In the genomic region with DNA sequence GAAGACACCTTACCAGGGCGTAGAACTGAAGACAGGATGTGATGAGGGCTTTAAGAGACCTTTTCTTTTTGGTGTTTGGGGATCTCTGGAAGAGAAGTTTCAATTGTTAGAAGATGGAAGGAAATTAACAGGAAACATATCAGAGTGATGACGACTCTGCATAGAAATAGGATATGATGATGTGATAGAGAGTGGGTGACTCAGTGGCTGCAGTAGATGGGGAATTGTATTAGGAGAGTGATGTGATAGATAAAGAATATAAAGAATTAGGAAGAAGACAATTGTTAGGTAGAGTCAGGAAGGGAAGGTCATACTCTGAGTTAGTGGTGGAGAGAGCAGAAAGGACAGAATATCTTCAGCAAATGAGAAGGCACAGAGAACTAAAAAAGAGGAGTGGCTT, we compare ENCODE assay signal across 21 cellular contexts.
A peak's percentile ranks its signal among the peaks of the same experiment; 100 is the strongest.
DNase-seq lines count a peak whose midpoint lies in the region; ATAC-seq and TF ChIP-seq lines count a peak whose summit lies in the region.
"Had no signal": no experiment of that assay in that cellular context is flagged by ENCODE, and none has a peak within 500 bp of the region (broad histone marks: within the 10 kb centered on the region; RNA-seq: fewer than 3 reads in every experiment).

No MANE protein-coding gene starts in this region.

- no peaks in the 10 kb centered on the region for H3K9me3 Mint-ChIP-seq in HFFc6
- H3K9me3 Mint-ChIP-seq: T-cell had no signal

- H3K4me3 Mint-ChIP-seq in HFFc6, result peak overlapping the region; percentile 22
- H3K4me3 Mint-ChIP-seq: neural progenitor cell, T-cell had no signal

- peak; percentile 79 for ATAC-seq in SK-N-SH treated with all-trans-retinoic acid at 6 μM for 48 hours
- ATAC-seq in gastroesophageal sphincter, result no peak
- ATAC-seq: body of pancreas, HCT116, PC-3, T-cell had no signal

- H3K27me3 ChIP-seq in osteoblast (ENCODE audit: insufficient read depth, low read length) (no peaks in the 10 kb centered on the region), gastroesophageal sphincter (no peaks in the 10 kb centered on the region), ascending aorta (no peaks in the 10 kb centered on the region)
- H3K27me3 ChIP-seq: body of pancreas, MG63, neural progenitor cell, sigmoid colon, stomach, tibial nerve had no signal

- no peak overlapping the region for H3K4me2 ChIP-seq in osteoblast (ENCODE audit: insufficient read depth, low read length)
- H3K4me2 ChIP-seq: neural progenitor cell had no signal

- H3K4me1 ChIP-seq in osteoblast (ENCODE audit: insufficient read depth, low read length) (peaks cover 25% of the 10 kb centered on the region), gastroesophageal sphincter (peaks cover 2 to 14% (median 3%) of the 10 kb centered on the region in 3 donors), ascending aorta (no peaks in the 10 kb centered on the region)
- H3K4me1 ChIP-seq: body of pancreas, stomach had no signal

- no peak for TF ChIP-seq EP300 in gastroesophageal sphincter (IDR thresholded peaks at IDR 0.05)

- H3K79me2 ChIP-seq in osteoblast (ENCODE audit: insufficient read depth, low read length), result no peaks in the 10 kb centered on the region

- peak overlapping the region; percentile 76 for H3K27ac Mint-ChIP-seq in HFFc6
- H3K27ac Mint-ChIP-seq: neural progenitor cell, T-cell had no signal

- H3K9me3 ChIP-seq in osteoblast (ENCODE audit: low read depth, low read length) (no peaks in the 10 kb centered on the region), gastroesophageal sphincter (no peaks in the 10 kb centered on the region), ascending aorta (no peaks in the 10 kb centered on the region)
- H3K9me3 ChIP-seq: body of pancreas, MG63, sigmoid colon, stomach, tibial nerve had no signal

- H3K27me3 Mint-ChIP-seq in HFFc6 (ENCODE audit: insufficient read depth), result no peaks in the 10 kb centered on the region; the same call in 1 of the 2 replicates
- H3K27me3 Mint-ChIP-seq: T-cell had no signal

- H4K20me1 ChIP-seq in osteoblast (ENCODE audit: insufficient read depth, low read length), result no peaks in the 10 kb centered on the region

- WGBS in gastroesophageal sphincter (ENCODE audit: low coverage in 1 of 2), 2 donors, result 64 to 76% methylated on average over 1 to 2 of the region's 2 CpGs

- TF ChIP-seq CTCF in HFFc6 (IDR thresholded peaks at IDR 0.05) (no peak), fibroblast of mammary gland (conservative IDR thresholded peaks at IDR 0.05; ENCODE audit: control insufficient read depth, insufficient read depth, low read depth, low read length) (no peak), osteoblast (IDR thresholded peaks at IDR 0.05; ENCODE audit: extremely low read depth, low read depth, low read length) (no peak), gastroesophageal sphincter (IDR thresholded peaks at IDR 0.05) (no peak), ascending aorta (IDR thresholded peaks at IDR 0.05) (no peak)

- H3K4me1 Mint-ChIP-seq in HFFc6 (ENCODE audit: low read depth), result peaks cover 46% of the 10 kb centered on the region
- H3K4me1 Mint-ChIP-seq: T-cell had no signal

- no peaks in the 10 kb centered on the region for H3K36me3 ChIP-seq in osteoblast (ENCODE audit: insufficient read depth, low read length)
- H3K36me3 ChIP-seq in gastroesophageal sphincter, result no peaks in the 10 kb centered on the region
- no peaks in the 10 kb centered on the region for H3K36me3 ChIP-seq in ascending aorta
- H3K36me3 ChIP-seq: MG63, neural progenitor cell, sigmoid colon, stomach, tibial nerve had no signal

- H3K36me3 Mint-ChIP-seq in HFFc6 (ENCODE audit: low read depth), result peaks cover 4% of the 10 kb centered on the region; the same call in 1 of the 2 replicates
- H3K36me3 Mint-ChIP-seq: neural progenitor cell, T-cell had no signal

- H3K4me3 ChIP-seq in fibroblast of mammary gland (ENCODE audit: control insufficient read depth, low read depth, low read length) (no peak overlapping the region), osteoblast (ENCODE audit: insufficient read depth, low read length) (no peak overlapping the region), gastroesophageal sphincter (no peak overlapping the region), ascending aorta (no peak overlapping the region)
- H3K4me3 ChIP-seq: body of pancreas, MG63, neural progenitor cell, sigmoid colon, stomach, tibial nerve had no signal

- intact Hi-C loops in ascending aorta (cut with DNase I), result no loop called here

- TF ChIP-seq POLR2A in gastroesophageal sphincter (IDR thresholded peaks at IDR 0.05), result no peak

- DNase-seq in HFFc6, result peak; percentile 37
- peak; percentile 38 for DNase-seq in fibroblast of mammary gland (ENCODE audit: low read depth)
- no peak for DNase-seq in osteoblast (ENCODE audit: insufficient read length, low spot score, missing footprints)
- no peak for DNase-seq in activated T-cell treated with anti-CD3 and anti-CD28 coated beads for 4 hours
- no peak for DNase-seq in ascending aorta (ENCODE audit: low spot score in 2 of 2)
- DNase-seq: activated CD4-positive, alpha-beta T cell treated with anti-CD3 and anti-CD28 coated beads, Interleukin-2, amount 50 U/mL, for 48 hours; body of pancreas; MG63; NCI-H1417; NCI-H2081; NCI-H446 treated with DMSO at 0.1 percent for 48 hours; PC-3; SIG-M5; sigmoid colon; stomach; T-cell had no signal

- peak overlapping the region; percentile 12 for H2AFZ ChIP-seq in osteoblast (ENCODE audit: low read length)
- H2AFZ ChIP-seq: neural progenitor cell had no signal

- H3K27ac ChIP-seq in osteoblast (ENCODE audit: low read depth, low read length) (peak overlapping the region; percentile 54), gastroesophageal sphincter (no peak overlapping the region), ascending aorta (no peak overlapping the region)
- H3K27ac ChIP-seq: body of pancreas, neural progenitor cell, sigmoid colon, stomach, tibial nerve had no signal

TF ChIP-seq in SK-N-SH treated with all-trans-retinoic acid at 6 μM for 48 hours, 23 proteins besides CTCF, POLR2A, EP300 and RAD21 (continues in another document):
- TF ChIP-seq CSRNP3 (CRISPR knock-in tag; IDR thresholded peaks at IDR 0.05) (no peak), ZNF8 (CRISPR knock-in tag; IDR thresholded peaks at IDR 0.05) (no peak), ISL1 (CRISPR knock-in tag; IDR thresholded peaks at IDR 0.05) (no peak), SNAI2 (CRISPR knock-in tag; IDR thresholded peaks at IDR 0.05) (no peak), CSDC2 (CRISPR knock-in tag; IDR thresholded peaks at IDR 0.05) (no peak), ESRRG (CRISPR knock-in tag; IDR thresholded peaks at IDR 0.05) (no peak), TOX (CRISPR knock-in tag; IDR thresholded peaks at IDR 0.05; ENCODE audit: borderline replicate concordance) (no peak), GLIS3 (CRISPR knock-in tag; IDR thresholded peaks at IDR 0.05) (no peak), OSR1 (CRISPR knock-in tag; IDR thresholded peaks at IDR 0.05) (no peak), POU6F1 (CRISPR knock-in tag; IDR thresholded peaks at IDR 0.05; ENCODE audit: borderline replicate concordance, low read depth) (no peak), ZC3H10 (CRISPR knock-in tag; IDR thresholded peaks at IDR 0.05) (no peak), ZNF565 (CRISPR knock-in tag; conservative IDR thresholded peaks at IDR 0.05; ENCODE audit: low read depth) (no peak)
- TF ChIP-seq, protein P1, sequence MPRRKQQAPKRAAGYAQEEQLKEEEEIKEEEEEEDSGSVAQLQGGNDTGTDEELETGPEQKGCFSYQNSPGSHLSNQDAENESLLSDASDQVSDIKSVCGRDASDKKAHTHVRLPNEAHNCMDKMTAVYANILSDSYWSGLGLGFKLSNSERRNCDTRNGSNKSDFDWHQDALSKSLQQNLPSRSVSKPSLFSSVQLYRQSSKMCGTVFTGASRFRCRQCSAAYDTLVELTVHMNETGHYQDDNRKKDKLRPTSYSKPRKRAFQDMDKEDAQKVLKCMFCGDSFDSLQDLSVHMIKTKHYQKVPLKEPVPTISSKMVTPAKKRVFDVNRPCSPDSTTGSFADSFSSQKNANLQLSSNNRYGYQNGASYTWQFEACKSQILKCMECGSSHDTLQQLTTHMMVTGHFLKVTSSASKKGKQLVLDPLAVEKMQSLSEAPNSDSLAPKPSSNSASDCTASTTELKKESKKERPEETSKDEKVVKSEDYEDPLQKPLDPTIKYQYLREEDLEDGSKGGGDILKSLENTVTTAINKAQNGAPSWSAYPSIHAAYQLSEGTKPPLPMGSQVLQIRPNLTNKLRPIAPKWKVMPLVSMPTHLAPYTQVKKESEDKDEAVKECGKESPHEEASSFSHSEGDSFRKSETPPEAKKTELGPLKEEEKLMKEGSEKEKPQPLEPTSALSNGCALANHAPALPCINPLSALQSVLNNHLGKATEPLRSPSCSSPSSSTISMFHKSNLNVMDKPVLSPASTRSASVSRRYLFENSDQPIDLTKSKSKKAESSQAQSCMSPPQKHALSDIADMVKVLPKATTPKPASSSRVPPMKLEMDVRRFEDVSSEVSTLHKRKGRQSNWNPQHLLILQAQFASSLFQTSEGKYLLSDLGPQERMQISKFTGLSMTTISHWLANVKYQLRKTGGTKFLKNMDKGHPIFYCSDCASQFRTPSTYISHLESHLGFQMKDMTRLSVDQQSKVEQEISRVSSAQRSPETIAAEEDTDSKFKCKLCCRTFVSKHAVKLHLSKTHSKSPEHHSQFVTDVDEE (CRISPR knock-in tag; IDR thresholded peaks at IDR 0.05), result no peak

Comparison
In these comparisons a context has a peak if more than half of its experiments do, and no peak if none do; other contexts are left out.
1. DNase-seq: peak in HFFc6 (single experiment) and fibroblast of mammary gland (single experiment); none in osteoblast (single experiment), activated T-cell treated with anti-CD3 and anti-CD28 coated beads for 4 hours (single experiment) and ascending aorta (0 of 2).